ENCODE assay signal across 1 cellular context in the genomic region with DNA sequence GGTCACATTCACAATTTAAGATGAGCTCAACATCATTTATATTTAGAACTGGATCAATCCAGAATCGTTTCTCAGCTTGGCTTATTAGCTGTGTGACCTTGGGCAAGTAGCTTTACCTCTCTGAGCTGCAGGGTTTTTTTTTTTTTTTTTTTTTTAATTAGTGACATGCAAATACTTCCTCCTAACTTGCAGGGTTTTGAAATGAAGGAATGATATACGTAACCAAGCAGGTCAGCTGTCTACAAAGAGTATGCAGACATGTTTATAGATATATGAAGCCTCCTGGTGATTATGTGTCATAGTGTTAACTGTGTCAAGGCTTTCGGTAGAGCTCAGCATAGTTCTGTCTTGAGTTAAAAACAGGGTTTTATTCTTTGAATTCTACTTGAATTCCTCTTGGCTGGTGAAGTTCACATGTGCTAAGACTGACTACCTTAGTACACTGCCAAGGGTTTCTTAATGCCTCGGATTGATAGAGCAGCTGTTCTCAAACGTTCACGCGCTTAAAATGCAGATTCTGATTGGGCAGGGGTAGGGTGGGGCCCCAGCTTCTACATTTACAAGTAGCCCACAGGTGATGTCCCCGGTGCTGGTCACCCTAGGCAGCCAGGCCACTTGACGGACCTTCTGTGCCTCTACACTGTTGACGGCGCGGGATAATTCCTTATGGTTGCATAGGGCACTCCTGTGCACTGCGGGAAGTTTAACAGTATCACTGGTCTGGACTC.
TF ChIP-seq lines count a peak whose summit lies in the region.

No MANE protein-coding gene starts in this region.

TF ChIP-seq in K562, 482 proteins besides CTCF, POLR2A, EP300 and RAD21 (continued from another document):
- TF ChIP-seq, protein P1, sequence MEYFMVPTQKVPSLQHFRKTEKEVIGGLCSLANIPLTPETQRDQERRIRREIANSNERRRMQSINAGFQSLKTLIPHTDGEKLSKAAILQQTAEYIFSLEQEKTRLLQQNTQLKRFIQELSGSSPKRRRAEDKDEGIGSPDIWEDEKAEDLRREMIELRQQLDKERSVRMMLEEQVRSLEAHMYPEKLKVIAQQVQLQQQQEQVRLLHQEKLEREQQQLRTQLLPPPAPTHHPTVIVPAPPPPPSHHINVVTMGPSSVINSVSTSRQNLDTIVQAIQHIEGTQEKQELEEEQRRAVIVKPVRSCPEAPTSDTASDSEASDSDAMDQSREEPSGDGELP (CRISPR knock-in tag; IDR thresholded peaks at IDR 0.05; ENCODE audit: borderline replicate concordance), result peak; percentile 47; the same call in 1 of the 2 replicates
- TF ChIP-seq, protein P2, sequence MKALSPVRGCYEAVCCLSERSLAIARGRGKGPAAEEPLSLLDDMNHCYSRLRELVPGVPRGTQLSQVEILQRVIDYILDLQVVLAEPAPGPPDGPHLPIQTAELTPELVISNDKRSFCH (CRISPR knock-in tag; IDR thresholded peaks at IDR 0.05), result no peak
- TF ChIP-seq, protein P2 (tag; IDR thresholded peaks at IDR 0.05), result no peak
- TF ChIP-seq, protein P3, sequence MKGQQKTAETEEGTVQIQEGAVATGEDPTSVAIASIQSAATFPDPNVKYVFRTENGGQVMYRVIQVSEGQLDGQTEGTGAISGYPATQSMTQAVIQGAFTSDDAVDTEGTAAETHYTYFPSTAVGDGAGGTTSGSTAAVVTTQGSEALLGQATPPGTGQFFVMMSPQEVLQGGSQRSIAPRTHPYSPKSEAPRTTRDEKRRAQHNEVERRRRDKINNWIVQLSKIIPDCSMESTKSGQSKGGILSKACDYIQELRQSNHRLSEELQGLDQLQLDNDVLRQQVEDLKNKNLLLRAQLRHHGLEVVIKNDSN (CRISPR knock-in tag; IDR thresholded peaks at IDR 0.05), result no peak
- TF ChIP-seq ZNF347 (CRISPR knock-in tag; IDR thresholded peaks at IDR 0.05; ENCODE audit: low read depth) (no peak), MYBL2 (IDR thresholded peaks at IDR 0.05; ENCODE audit: low read depth) (no peak), MYBL2 (CRISPR knock-in tag; IDR thresholded peaks at IDR 0.05; ENCODE audit: borderline replicate concordance) (no peak), RCOR1 (IDR thresholded peaks at IDR 0.05; ENCODE audit: borderline replicate concordance in 1 of 2, low read depth in 2 of 2, low read length in 2 of 2) (peak in 1 of 2 experiments; percentile 19; a peak in 1 of 4 replicates), DMBX1 (CRISPR knock-in tag; IDR thresholded peaks at IDR 0.05; ENCODE audit: borderline replicate concordance) (no peak), KLF16 (IDR thresholded peaks at IDR 0.05) (no peak), ZNF239 (CRISPR knock-in tag; IDR thresholded peaks at IDR 0.05) (no peak), ZNF146 (CRISPR knock-in tag; IDR thresholded peaks at IDR 0.05; ENCODE audit: unreplicated experiment) (no peak), HDGF (IDR thresholded peaks at IDR 0.05) (no peak), SRF (CRISPR knock-in tag; IDR thresholded peaks at IDR 0.05) (no peak), JUN (IDR thresholded peaks at IDR 0.05; ENCODE audit: borderline replicate concordance, low read depth, low read length) (no peak), JUN (CRISPR knock-in tag; IDR thresholded peaks at IDR 0.05; ENCODE audit: borderline replicate concordance) (no peak), ZNF24 (IDR thresholded peaks at IDR 0.05) (no peak), PML (IDR thresholded peaks at IDR 0.05; ENCODE audit: low read length) (no peak), GTF2F1 (IDR thresholded peaks at IDR 0.05; ENCODE audit: low read depth, low read length) (no peak), NFE2 (IDR thresholded peaks at IDR 0.05; ENCODE audit: low read depth) (no peak), IRF2 (CRISPR knock-in tag; IDR thresholded peaks at IDR 0.05) (no peak), BMI1 (IDR thresholded peaks at IDR 0.05; ENCODE audit: low read length) (no peak), ZNF436 (CRISPR knock-in tag; IDR thresholded peaks at IDR 0.05) (no peak), MTA1 (IDR thresholded peaks at IDR 0.05; ENCODE audit: borderline replicate concordance) (no peak), RBM15 (IDR thresholded peaks at IDR 0.05; ENCODE audit: insufficient read depth, low read length) (no peak), RBBP5 (IDR thresholded peaks at IDR 0.05; ENCODE audit: borderline replicate concordance, insufficient read depth, low read length, poor library complexity, severe bottlenecking) (no peak), HDAC2 (IDR thresholded peaks at IDR 0.05) (0 out of 2 replicates have a peak, but pooled peaks have one; percentile 22), ZSCAN29 (IDR thresholded peaks at IDR 0.05) (no peak), CBFA2T2 (conservative IDR thresholded peaks at IDR 0.05) (no peak), FOXK2 (conservative IDR thresholded peaks at IDR 0.05 in 1 of 2, IDR thresholded peaks at IDR 0.05 in 1 of 2; ENCODE audit: low read depth in 2 of 2) (no peak), ZKSCAN8 (CRISPR knock-in tag; IDR thresholded peaks at IDR 0.05) (no peak), ZNF561 (CRISPR knock-in tag; conservative IDR thresholded peaks at IDR 0.05) (no peak), TRIM28 (IDR thresholded peaks at IDR 0.05) (no peak), ZNF778 (CRISPR knock-in tag; IDR thresholded peaks at IDR 0.05) (no peak), BCOR (IDR thresholded peaks at IDR 0.05) (peak; percentile 94), SRSF9 (IDR thresholded peaks at IDR 0.05; ENCODE audit: borderline replicate concordance, low read depth, low read length) (no peak), DIDO1 (tag; IDR thresholded peaks at IDR 0.05; ENCODE audit: low read depth) (no peak), ADNP (tag; IDR thresholded peaks at IDR 0.05) (0 out of 2 replicates have a peak, but pooled peaks have one; percentile 47), FOXA3 (CRISPR knock-in tag; conservative IDR thresholded peaks at IDR 0.05 in 1 of 2, IDR thresholded peaks at IDR 0.05 in 1 of 2) (no peak), EWSR1 (IDR thresholded peaks at IDR 0.05; ENCODE audit: borderline replicate concordance, low read depth, partially characterized antibody) (no peak)
- TF ChIP-seq, protein P4, sequence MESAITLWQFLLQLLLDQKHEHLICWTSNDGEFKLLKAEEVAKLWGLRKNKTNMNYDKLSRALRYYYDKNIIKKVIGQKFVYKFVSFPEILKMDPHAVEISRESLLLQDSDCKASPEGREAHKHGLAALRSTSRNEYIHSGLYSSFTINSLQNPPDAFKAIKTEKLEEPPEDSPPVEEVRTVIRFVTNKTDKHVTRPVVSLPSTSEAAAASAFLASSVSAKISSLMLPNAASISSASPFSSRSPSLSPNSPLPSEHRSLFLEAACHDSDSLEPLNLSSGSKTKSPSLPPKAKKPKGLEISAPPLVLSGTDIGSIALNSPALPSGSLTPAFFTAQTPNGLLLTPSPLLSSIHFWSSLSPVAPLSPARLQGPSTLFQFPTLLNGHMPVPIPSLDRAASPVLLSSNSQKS (CRISPR knock-in tag; IDR thresholded peaks at IDR 0.05), result no peak
